ENCODE assay signal across 1 cellular context in the genomic region with DNA sequence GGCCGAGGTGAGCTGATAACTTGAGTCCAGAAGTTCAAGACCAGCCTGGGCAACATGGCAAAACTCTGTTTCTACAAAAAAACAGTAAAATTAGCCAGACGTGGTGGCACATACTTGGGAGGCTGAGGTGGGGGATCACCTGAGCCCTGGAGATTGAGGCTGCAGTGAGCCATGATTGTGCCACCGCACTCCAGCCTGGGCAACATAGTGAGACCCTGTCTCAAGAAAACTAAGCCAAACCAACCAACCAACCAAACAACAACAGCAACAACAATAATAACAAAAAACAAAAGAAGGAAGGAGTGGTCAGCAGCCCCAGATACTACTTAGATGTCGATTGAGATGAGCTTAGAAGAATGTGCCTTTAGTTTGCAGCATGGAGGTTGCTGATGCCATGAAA.
TF ChIP-seq lines count a peak whose summit lies in the region.

No MANE protein-coding gene starts in this region.

TF ChIP-seq in HEK293, 187 proteins besides CTCF, POLR2A, EP300 and RAD21 (continued from another document):
- TF ChIP-seq, protein P1, sequence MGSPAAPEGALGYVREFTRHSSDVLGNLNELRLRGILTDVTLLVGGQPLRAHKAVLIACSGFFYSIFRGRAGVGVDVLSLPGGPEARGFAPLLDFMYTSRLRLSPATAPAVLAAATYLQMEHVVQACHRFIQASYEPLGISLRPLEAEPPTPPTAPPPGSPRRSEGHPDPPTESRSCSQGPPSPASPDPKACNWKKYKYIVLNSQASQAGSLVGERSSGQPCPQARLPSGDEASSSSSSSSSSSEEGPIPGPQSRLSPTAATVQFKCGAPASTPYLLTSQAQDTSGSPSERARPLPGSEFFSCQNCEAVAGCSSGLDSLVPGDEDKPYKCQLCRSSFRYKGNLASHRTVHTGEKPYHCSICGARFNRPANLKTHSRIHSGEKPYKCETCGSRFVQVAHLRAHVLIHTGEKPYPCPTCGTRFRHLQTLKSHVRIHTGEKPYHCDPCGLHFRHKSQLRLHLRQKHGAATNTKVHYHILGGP (tag by site-specific recombination; IDR thresholded peaks at IDR 0.05): no peak
